In the genomic region with DNA sequence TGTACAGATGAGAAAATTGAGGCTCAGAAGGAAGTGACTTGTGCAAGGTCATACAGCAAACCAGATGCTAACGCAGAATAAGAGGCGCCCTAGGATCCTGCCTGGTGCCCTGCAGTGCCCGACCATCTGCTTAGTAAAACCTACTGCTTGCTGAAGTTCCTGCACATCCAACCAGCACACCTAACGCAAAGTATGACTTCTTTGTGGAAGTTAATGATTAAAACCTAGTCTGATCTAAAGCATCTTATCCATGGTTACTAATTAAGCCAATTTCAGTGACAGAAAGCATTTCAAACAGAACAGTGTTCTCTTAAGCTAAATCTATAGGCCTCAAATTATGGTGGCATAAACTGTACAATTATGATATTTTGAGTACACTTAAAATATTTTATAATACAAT, we compare ENCODE assay signal across 1 cellular context.
A peak's percentile ranks its signal among the peaks of the same experiment; 100 is the strongest.
TF ChIP-seq lines count a peak whose summit lies in the region.

No MANE protein-coding gene starts in this region.

TF ChIP-seq in HEK293, 187 proteins besides CTCF, POLR2A, EP300 and RAD21:
- TF ChIP-seq, protein P1, sequence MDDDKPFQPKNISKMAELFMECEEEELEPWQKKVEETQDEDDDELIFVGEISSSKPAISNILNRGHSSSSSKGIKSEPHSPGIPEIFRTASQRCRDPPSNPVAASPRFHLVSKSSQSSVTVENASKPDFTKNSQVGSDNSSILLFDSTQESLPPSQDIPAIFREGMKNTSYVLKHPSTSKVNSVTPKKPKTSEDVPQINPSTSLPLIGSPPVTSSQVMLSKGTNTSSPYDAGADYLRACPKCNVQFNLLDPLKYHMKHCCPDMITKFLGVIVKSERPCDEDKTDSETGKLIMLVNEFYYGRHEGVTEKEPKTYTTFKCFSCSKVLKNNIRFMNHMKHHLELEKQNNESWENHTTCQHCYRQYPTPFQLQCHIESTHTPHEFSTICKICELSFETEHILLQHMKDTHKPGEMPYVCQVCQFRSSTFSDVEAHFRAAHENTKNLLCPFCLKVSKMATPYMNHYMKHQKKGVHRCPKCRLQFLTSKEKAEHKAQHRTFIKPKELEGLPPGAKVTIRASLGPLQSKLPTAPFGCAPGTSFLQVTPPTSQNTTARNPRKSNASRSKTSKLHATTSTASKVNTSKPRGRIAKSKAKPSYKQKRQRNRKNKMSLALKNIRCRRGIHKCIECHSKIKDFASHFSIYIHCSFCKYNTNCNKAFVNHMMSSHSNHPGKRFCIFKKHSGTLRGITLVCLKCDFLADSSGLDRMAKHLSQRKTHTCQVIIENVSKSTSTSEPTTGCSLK (tag by site-specific recombination; IDR thresholded peaks at IDR 0.05): no peak
- TF ChIP-seq, protein P2, sequence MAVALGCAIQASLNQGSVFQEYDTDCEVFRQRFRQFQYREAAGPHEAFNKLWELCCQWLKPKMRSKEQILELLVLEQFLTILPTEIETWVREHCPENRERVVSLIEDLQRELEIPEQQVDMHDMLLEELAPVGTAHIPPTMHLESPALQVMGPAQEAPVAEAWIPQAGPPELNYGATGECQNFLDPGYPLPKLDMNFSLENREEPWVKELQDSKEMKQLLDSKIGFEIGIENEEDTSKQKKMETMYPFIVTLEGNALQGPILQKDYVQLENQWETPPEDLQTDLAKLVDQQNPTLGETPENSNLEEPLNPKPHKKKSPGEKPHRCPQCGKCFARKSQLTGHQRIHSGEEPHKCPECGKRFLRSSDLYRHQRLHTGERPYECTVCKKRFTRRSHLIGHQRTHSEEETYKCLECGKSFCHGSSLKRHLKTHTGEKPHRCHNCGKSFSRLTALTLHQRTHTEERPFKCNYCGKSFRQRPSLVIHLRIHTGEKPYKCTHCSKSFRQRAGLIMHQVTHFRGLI (tag by site-specific recombination; IDR thresholded peaks at IDR 0.05): no peak
- TF ChIP-seq, protein P3, sequence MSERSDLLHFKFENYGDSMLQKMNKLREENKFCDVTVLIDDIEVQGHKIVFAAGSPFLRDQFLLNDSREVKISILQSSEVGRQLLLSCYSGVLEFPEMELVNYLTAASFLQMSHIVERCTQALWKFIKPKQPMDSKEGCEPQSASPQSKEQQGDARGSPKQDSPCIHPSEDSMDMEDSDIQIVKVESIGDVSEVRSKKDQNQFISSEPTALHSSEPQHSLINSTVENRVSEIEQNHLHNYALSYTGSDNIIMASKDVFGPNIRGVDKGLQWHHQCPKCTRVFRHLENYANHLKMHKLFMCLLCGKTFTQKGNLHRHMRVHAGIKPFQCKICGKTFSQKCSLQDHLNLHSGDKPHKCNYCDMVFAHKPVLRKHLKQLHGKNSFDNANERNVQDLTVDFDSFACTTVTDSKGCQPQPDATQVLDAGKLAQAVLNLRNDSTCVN (tag by site-specific recombination; optimal IDR thresholded peaks at IDR 0.05): no peak
- TF ChIP-seq ZNF501 (tag by site-specific recombination; IDR thresholded peaks at IDR 0.05) (no peak), ZNF837 (tag by site-specific recombination; IDR thresholded peaks at IDR 0.05) (no peak), ZNF335 (tag by site-specific recombination; conservative IDR thresholded peaks at IDR 0.05) (peak; percentile 30)
- TF ChIP-seq, protein P4, sequence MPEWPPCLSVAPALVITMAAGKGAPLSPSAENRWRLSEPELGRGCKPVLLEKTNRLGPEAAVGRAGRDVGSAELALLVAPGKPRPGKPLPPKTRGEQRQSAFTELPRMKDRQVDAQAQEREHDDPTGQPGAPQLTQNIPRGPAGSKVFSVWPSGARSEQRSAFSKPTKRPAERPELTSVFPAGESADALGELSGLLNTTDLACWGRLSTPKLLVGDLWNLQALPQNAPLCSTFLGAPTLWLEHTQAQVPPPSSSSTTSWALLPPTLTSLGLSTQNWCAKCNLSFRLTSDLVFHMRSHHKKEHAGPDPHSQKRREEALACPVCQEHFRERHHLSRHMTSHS (tag by site-specific recombination; IDR thresholded peaks at IDR 0.05): no peak
